In the genomic region with DNA sequence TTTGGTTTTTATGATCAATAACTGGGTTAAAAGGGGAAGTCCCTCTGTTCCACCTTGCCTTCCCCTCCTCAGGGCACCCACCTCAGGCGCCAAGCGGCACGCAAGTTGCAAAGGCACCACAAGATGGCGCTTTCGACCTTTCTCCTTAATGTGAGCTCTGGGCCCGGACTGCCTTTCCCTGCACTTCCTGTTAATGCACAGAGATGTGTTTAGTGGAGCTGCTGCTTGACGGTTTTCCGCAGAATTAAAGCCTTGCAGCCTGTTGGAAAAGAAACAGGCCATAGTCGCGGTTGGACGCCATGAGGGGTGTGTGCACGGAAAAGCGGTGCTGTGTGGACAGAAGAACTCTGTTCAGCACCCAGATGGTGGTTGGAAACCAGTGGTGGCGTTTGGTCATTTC, we compare ENCODE assay signal across 8 cellular contexts. TPM values are rescaled to one million over a fixed set of nuclear protein-coding genes. Genes with fewer than 3 reads are reported as not detected.
DNase-seq lines count a peak whose midpoint lies in the region; ATAC-seq and TF ChIP-seq lines count a peak whose summit lies in the region.

No MANE protein-coding gene starts in this region.

- H3K4me1 ChIP-seq in Karpas-422 (ENCODE audit: low read length) = no peaks in the 10 kb centered on the region

- H3K9ac ChIP-seq in Karpas-422 (ENCODE audit: low read length) = no peak overlapping the region

- ATAC-seq in GM21737 (IDR thresholded peaks at IDR 0.05; ENCODE audit: unreplicated experiment) (peak; percentile 89), GM18520 (IDR thresholded peaks at IDR 0.05; ENCODE audit: unreplicated experiment) (no peak)

- intact Hi-C loops in posterior vena cava (cut with DNase I) = no loop called here

- peak; percentile 87 for DNase-seq in ELR (ENCODE audit: low read depth)
- DNase-seq in Karpas-422 = peak; percentile 96
- DNase-seq in RWPE1 (ENCODE audit: low spot score) = peak; percentile 91
- DNase-seq in activated T-helper 9 cell treated with anti-CD3 and anti-CD28 coated beads, Interleukin-2, amount 50 U/mL, for 16 hours (ENCODE audit: low read depth) = peak; percentile 17
- DNase-seq in germinal center (ENCODE audit: low spot score) = peak; percentile 86
- DNase-seq in posterior vena cava (ENCODE audit: low spot score) = peak; percentile 90

- CTCF ChIA-PET in RWPE1 (lab: Yijun Ruan, JAX) = interaction anchor here (0.5 to 4.0 kb wide), 31 partner anchors 9 to 652 kb away, joined by 3 to 57 read pairs (median 4); partner anchors contain the start of gene CXCL14

- H3K9me2 ChIP-seq in Karpas-422 (replicated peaks; ENCODE audit: insufficient read depth, low read length) = no peaks in the 10 kb centered on the region

- no peaks in the 10 kb centered on the region; the same call in 1 of the 2 replicates for H4K20me1 ChIP-seq in Karpas-422 (ENCODE audit: insufficient read depth, low read depth, low read length)

- H3K27ac ChIP-seq in Karpas-422 (ENCODE audit: low read length) (no peak overlapping the region), RWPE1 (no peak overlapping the region)

- H3K79me2 ChIP-seq in Karpas-422 (ENCODE audit: low read length) = no peaks in the 10 kb centered on the region

- H3K9me3 ChIP-seq in Karpas-422 (ENCODE audit: low read length) = no peaks in the 10 kb centered on the region

- TF ChIP-seq CTCF in RWPE1 (conservative IDR thresholded peaks at IDR 0.05; ENCODE audit: low read depth) = peak; percentile 95

- no peak overlapping the region for H3K4me2 ChIP-seq in Karpas-422 (ENCODE audit: low read depth, low read length, poor library complexity, severe bottlenecking)

- no peaks in the 10 kb centered on the region for H3K27me3 ChIP-seq in Karpas-422 (ENCODE audit: low read length)

- H3K36me3 ChIP-seq in Karpas-422 (ENCODE audit: insufficient read depth, low read length) = no peaks in the 10 kb centered on the region

- no peak overlapping the region for H3K4me3 ChIP-seq in Karpas-422 (ENCODE audit: low read length)

- POLR2A ChIA-PET in RWPE1 (lab: Yijun Ruan, JAX; ENCODE audit: low non-redundant PET) = no interaction called here

- peak overlapping the region; percentile 77; the same call in 1 of the 2 replicates for H2AFZ ChIP-seq in Karpas-422 (ENCODE audit: low read length)

RNA-seq across cellular contexts. Expression of gene CXCL14, which starts 17.9 kb away (rescaled TPM):
- not detected in 2 replicates for total RNA-seq in Karpas-422 (2014; rRNA removed; shearing (Covaris generic); ENCODE audit: low replicate concordance)
- total RNA-seq in posterior vena cava = 10 to 100 TPM; 52.6 to 87.3 TPM

RNA-seq across cellular contexts. Expression of gene NEUROG1, which starts 25.1 kb away (rescaled TPM):
- not detected in 2 replicates for total RNA-seq in Karpas-422 (2014; rRNA removed; shearing (Covaris generic); ENCODE audit: low replicate concordance)
- total RNA-seq in posterior vena cava = not detected

Comparison
In these comparisons a context has a peak if more than half of its experiments do, and no peak if none do; other contexts are left out.
1. DNase-seq: peak in every context shown above with its lines; median percentile 96 in Karpas-422; 91 in RWPE1; 90 in posterior vena cava; 87 in ELR; 86 in germinal center; 17 in activated T-helper 9 cell treated with anti-CD3 and anti-CD28 coated beads, Interleukin-2, amount 50 U/mL, for 16 hours.
2. RNA of gene CXCL14, which starts 17.9 kb away (total RNA-seq): 52.6 to 87.3 TPM in posterior vena cava; not detected in Karpas-422; every median in the first group is over 10 times any median in the second.